33 cellular contexts compared by ENCODE assay signal in the genomic region with DNA sequence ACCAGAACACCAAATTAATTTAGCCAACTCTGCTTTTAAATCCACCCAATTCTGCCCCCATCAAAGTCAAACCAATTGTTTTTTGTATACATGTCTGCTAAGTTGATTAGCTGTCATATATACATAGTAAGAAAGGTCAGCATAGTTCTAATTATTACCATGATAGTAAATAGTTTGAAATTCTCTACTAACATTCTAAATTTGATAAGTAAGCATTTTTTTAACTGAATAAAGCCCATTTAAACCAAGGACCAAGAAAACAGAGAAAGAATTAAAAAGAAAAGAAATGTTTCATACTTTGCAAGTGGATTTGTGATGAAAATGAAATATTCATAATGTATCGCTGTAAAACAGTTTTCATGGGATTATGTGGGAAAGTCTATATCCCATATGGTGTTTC. TPM values are rescaled to one million over a fixed set of nuclear protein-coding genes. Genes with fewer than 3 reads are reported as not detected.
"Had no signal": no experiment of that assay in that cellular context is flagged by ENCODE, and none has a peak within 500 bp of the region (broad histone marks: within the 10 kb centered on the region; RNA-seq: fewer than 3 reads in every experiment).

No MANE protein-coding gene starts in this region.

- H3K36me3 ChIP-seq: ascending aorta, brain microvascular endothelial cell, breast epithelium had no signal

- H3K9me3 Mint-ChIP-seq: activated B cell treated with CpG ODN at 0.5 μM for 24 hours; activated CD4-positive, alpha-beta memory T cell treated with anti-CD3 and anti-CD28 coated beads for 36 hours; activated CD4-positive, alpha-beta T cell treated with anti-CD3 and anti-CD28 coated beads, Interleukin-2, amount 10 ng/mL, durations not matched to agents 24 days and 14 days; activated CD8-positive, alpha-beta T cell treated with anti-CD3 and anti-CD28 coated beads for 36 hours; activated naive CD4-positive, alpha-beta T cell treated with anti-CD3 and anti-CD28 coated beads, Interleukin-2, amount 10 ng/mL, durations not matched to agents 7 days and 5 days; activated naive CD4-positive, alpha-beta T cell treated with anti-CD3 and anti-CD28 coated beads, Interleukin-2, amount 50 U/mL, for 24 hours; activated naive CD8-positive, alpha-beta T cell treated with anti-CD3 and anti-CD28 coated beads, Interleukin-2, amount 10 ng/mL, durations not matched to agents 7 days and 5 days; activated T-helper 2 cell treated with anti-CD3 and anti-CD28 coated beads, Interferon-gamma antibody, Interleukin-2, Interleukin-4, amounts not matched to agents 10 μg/mL and 5 μg/mL and 100 μg/mL, durations not matched to agents 14 hours and 24 hours and 36 hours; T-helper 1 cell treated with Interleukin-12 subunit alpha and Interleukin-12 subunit beta and Interleukin-4 antibody, amounts not matched to agents 30 μg/mL and 1 μg/mL, for 36 hours; T-helper 2 cell treated with Interferon-gamma antibody and Interleukin-4, amounts not matched to agents 5 μg/mL and 100 μg/mL, for 36 hours had no signal

- H3K9me3 ChIP-seq: ascending aorta, breast epithelium had no signal

- H3K27ac ChIP-seq: ascending aorta, brain microvascular endothelial cell, breast epithelium, VCaP had no signal

- H3K4me1 ChIP-seq: ascending aorta, breast epithelium had no signal

- ATAC-seq: activated CD8-positive, alpha-beta T cell treated with anti-CD3 and anti-CD28 coated beads for 36 hours; activated naive CD8-positive, alpha-beta T cell treated with anti-CD3 and anti-CD28 coated beads, Interleukin-2, amount 50 U/mL, for 24 hours had no signal

- H3K4me3 Mint-ChIP-seq: activated B cell treated with CpG ODN at 0.5 μM for 24 hours; activated CD4-positive, alpha-beta memory T cell treated with anti-CD3 and anti-CD28 coated beads for 36 hours; activated CD4-positive, alpha-beta T cell treated with anti-CD3 and anti-CD28 coated beads, Interleukin-2, amount 10 ng/mL, durations not matched to agents 24 days and 14 days; activated CD8-positive, alpha-beta T cell treated with anti-CD3 and anti-CD28 coated beads for 36 hours; activated naive CD4-positive, alpha-beta T cell treated with anti-CD3 and anti-CD28 coated beads, Interleukin-2, amount 10 ng/mL, durations not matched to agents 7 days and 5 days; activated naive CD4-positive, alpha-beta T cell treated with anti-CD3 and anti-CD28 coated beads, Interleukin-2, amount 50 U/mL, for 24 hours; activated naive CD8-positive, alpha-beta T cell; activated naive CD8-positive, alpha-beta T cell treated with anti-CD3 and anti-CD28 coated beads, Interleukin-2, amount 10 ng/mL, durations not matched to agents 7 days and 5 days; activated naive CD8-positive, alpha-beta T cell treated with anti-CD3 and anti-CD28 coated beads, Interleukin-2, amount 50 U/mL, for 24 hours; activated T-cell treated with anti-CD3 and anti-CD28 coated beads, Interleukin-2, amount 50 U/mL, for 24 hours; T-helper 1 cell treated with Interleukin-12 subunit alpha and Interleukin-12 subunit beta and Interleukin-4 antibody, amounts not matched to agents 30 μg/mL and 1 μg/mL, for 36 hours; T-helper 2 cell treated with Interferon-gamma antibody and Interleukin-4, amounts not matched to agents 5 μg/mL and 100 μg/mL, for 36 hours had no signal

- H3K27me3 ChIP-seq: ascending aorta, brain microvascular endothelial cell, breast epithelium had no signal

- FAIRE-seq: TTC549 had no signal

- H3K4me1 Mint-ChIP-seq: activated B cell treated with CpG ODN at 0.5 μM for 24 hours; activated CD4-positive, alpha-beta T cell treated with anti-CD3 and anti-CD28 coated beads, Interleukin-2, amount 10 ng/mL, durations not matched to agents 24 days and 14 days; activated naive CD4-positive, alpha-beta T cell treated with anti-CD3 and anti-CD28 coated beads, Interleukin-2, amount 10 ng/mL, durations not matched to agents 7 days and 5 days; activated naive CD4-positive, alpha-beta T cell treated with anti-CD3 and anti-CD28 coated beads, Interleukin-2, amount 50 U/mL, for 24 hours; activated naive CD8-positive, alpha-beta T cell treated with anti-CD3 and anti-CD28 coated beads, Interleukin-2, amount 10 ng/mL, durations not matched to agents 7 days and 5 days; activated naive CD8-positive, alpha-beta T cell treated with anti-CD3 and anti-CD28 coated beads, Interleukin-2, amount 50 U/mL, for 24 hours had no signal

- H3K27me3 Mint-ChIP-seq: activated B cell treated with CpG ODN at 0.5 μM for 24 hours; activated CD4-positive, alpha-beta memory T cell treated with anti-CD3 and anti-CD28 coated beads for 36 hours; activated CD4-positive, alpha-beta T cell treated with anti-CD3 and anti-CD28 coated beads, Interleukin-2, amount 10 ng/mL, durations not matched to agents 24 days and 14 days; activated naive CD4-positive, alpha-beta T cell treated with anti-CD3 and anti-CD28 coated beads, Interleukin-2, amount 10 ng/mL, durations not matched to agents 7 days and 5 days; activated naive CD4-positive, alpha-beta T cell treated with anti-CD3 and anti-CD28 coated beads, Interleukin-2, amount 50 U/mL, for 24 hours; activated naive CD8-positive, alpha-beta T cell; activated naive CD8-positive, alpha-beta T cell treated with anti-CD3 and anti-CD28 coated beads, Interleukin-2, amount 50 U/mL, for 24 hours; activated T-cell treated with anti-CD3 and anti-CD28 coated beads, Interleukin-2, amount 50 U/mL, for 24 hours had no signal

- H3K27ac Mint-ChIP-seq: activated B cell treated with CpG ODN at 0.5 μM for 24 hours; activated CD4-positive, alpha-beta memory T cell treated with anti-CD3 and anti-CD28 coated beads for 36 hours; activated CD4-positive, alpha-beta T cell treated with anti-CD3 and anti-CD28 coated beads, Interleukin-2, amount 10 ng/mL, durations not matched to agents 24 days and 14 days; activated CD8-positive, alpha-beta T cell treated with anti-CD3 and anti-CD28 coated beads for 36 hours; activated naive CD4-positive, alpha-beta T cell treated with anti-CD3 and anti-CD28 coated beads, Interleukin-2, amount 10 ng/mL, durations not matched to agents 7 days and 5 days; activated naive CD4-positive, alpha-beta T cell treated with anti-CD3 and anti-CD28 coated beads, Interleukin-2, amount 50 U/mL, for 24 hours; activated naive CD8-positive, alpha-beta T cell; activated naive CD8-positive, alpha-beta T cell treated with anti-CD3 and anti-CD28 coated beads, Interleukin-2, amount 10 ng/mL, durations not matched to agents 7 days and 5 days; activated naive CD8-positive, alpha-beta T cell treated with anti-CD3 and anti-CD28 coated beads, Interleukin-2, amount 50 U/mL, for 24 hours; activated T-cell treated with anti-CD3 and anti-CD28 coated beads, Interleukin-2, amount 50 U/mL, for 24 hours; activated T-helper 2 cell treated with anti-CD3 and anti-CD28 coated beads, Interferon-gamma antibody, Interleukin-2, Interleukin-4, amounts not matched to agents 10 μg/mL and 5 μg/mL and 100 μg/mL, durations not matched to agents 14 hours and 24 hours and 36 hours; T-helper 1 cell treated with Interleukin-12 subunit alpha and Interleukin-12 subunit beta and Interleukin-4 antibody, amounts not matched to agents 30 μg/mL and 1 μg/mL, for 36 hours; T-helper 2 cell treated with Interferon-gamma antibody and Interleukin-4, amounts not matched to agents 5 μg/mL and 100 μg/mL, for 36 hours had no signal

- H3K4me3 ChIP-seq: ascending aorta, breast epithelium had no signal

- H3K36me3 Mint-ChIP-seq: activated CD4-positive, alpha-beta memory T cell treated with anti-CD3 and anti-CD28 coated beads for 36 hours; activated naive CD4-positive, alpha-beta T cell treated with anti-CD3 and anti-CD28 coated beads, Interleukin-2, amount 10 ng/mL, durations not matched to agents 7 days and 5 days; activated naive CD4-positive, alpha-beta T cell treated with anti-CD3 and anti-CD28 coated beads, Interleukin-2, amount 50 U/mL, for 24 hours; activated naive CD8-positive, alpha-beta T cell; activated naive CD8-positive, alpha-beta T cell treated with anti-CD3 and anti-CD28 coated beads, Interleukin-2, amount 10 ng/mL, durations not matched to agents 7 days and 5 days had no signal

- DNase-seq: activated B cell treated with CpG ODN at 0.5 μM for 24 hours; activated CD4-positive, alpha-beta memory T cell treated with anti-CD3 and anti-CD28 coated beads for 36 hours; activated CD4-positive, alpha-beta T cell treated with anti-CD3 and anti-CD28 coated beads for 4 hours; activated CD4-positive, alpha-beta T cell treated with anti-CD3 and anti-CD28 coated beads, Interleukin-2, amount 10 ng/mL, durations not matched to agents 24 days and 14 days; activated CD4-positive, alpha-beta T cell treated with anti-CD3 and anti-CD28 coated beads, Interleukin-2, amount 50 U/mL, for 1 hour; activated CD4-positive, alpha-beta T cell treated with anti-CD3 and anti-CD28 coated beads, Interleukin-2, amount 50 U/mL, for 4 hours; activated CD4-positive, CD25-positive, alpha-beta regulatory T cell treated with anti-CD3 and anti-CD28 coated beads, Interleukin-2, amount 50 U/mL, for 72 hours; activated CD8-positive, alpha-beta memory T cell treated with anti-CD3 and anti-CD28 coated beads, Interleukin-2, amount 50 U/mL, for 4 hours; activated CD8-positive, alpha-beta T cell treated with anti-CD3 and anti-CD28 coated beads for 36 hours; activated effector memory CD4-positive, alpha-beta T cell treated with Interleukin-2 at 50 U/mL for 16 hours; activated gamma-delta T cell; activated naive CD4-positive, alpha-beta T cell treated with anti-CD3 and anti-CD28 coated beads, Interleukin-2, amount 10 ng/mL, durations not matched to agents 7 days and 5 days; activated naive CD4-positive, alpha-beta T cell treated with Interleukin-2 at 50 U/mL for 16 hours; activated naive CD8-positive, alpha-beta T cell treated with anti-CD3 and anti-CD28 coated beads, Interleukin-2, amount 10 ng/mL, durations not matched to agents 7 days and 5 days; activated naive CD8-positive, alpha-beta T cell treated with anti-CD3 and anti-CD28 coated beads, Interleukin-2, amount 50 U/mL, for 24 hours; activated T-cell treated with anti-CD3 and anti-CD28 coated beads, Interleukin-2, amount 50 U/mL, for 24 hours; activated T-cell treated with anti-CD3 and anti-CD28 coated beads, Interleukin-2, amount 50 U/mL, for 48 hours; amygdala; anterior cingulate cortex; brain microvascular endothelial cell; central memory CD4-positive, alpha-beta T cell; T-helper 2 cell; T-helper 9 cell had no signal

RNA-seq across cellular contexts. Expression of gene RND3, which starts 55.5 kb away (rescaled TPM):
- total RNA-seq: activated B cell treated with CpG ODN at 0.5 μM for 24 hours; activated CD4-positive, alpha-beta memory T cell treated with anti-CD3 and anti-CD28 coated beads for 36 hours; activated CD4-positive, alpha-beta T cell treated with anti-CD3 and anti-CD28 coated beads, Interleukin-2, amount 10 ng/mL, durations not matched to agents 24 days and 14 days; activated CD8-positive, alpha-beta memory T cell treated with anti-CD3 and anti-CD28 coated beads for 36 hours; activated CD8-positive, alpha-beta T cell treated with anti-CD3 and anti-CD28 coated beads for 36 hours; activated naive CD8-positive, alpha-beta T cell treated with anti-CD3 and anti-CD28 coated beads, Interleukin-2, amount 10 ng/mL, durations not matched to agents 7 days and 5 days; activated T-helper 2 cell treated with anti-CD3 and anti-CD28 coated beads, Interferon-gamma antibody, Interleukin-2, Interleukin-4, amounts not matched to agents 10 μg/mL and 5 μg/mL and 100 μg/mL, durations not matched to agents 14 hours and 24 hours and 36 hours had no signal
